In genomic region chr19:17340871-17341357, GRCh38 we compare ENCODE assay signal across 21 cellular contexts. TPM values are rescaled to one million over a fixed set of nuclear protein-coding genes. Genes with fewer than 3 reads are reported as not detected.
DNase-seq lines count a peak whose midpoint lies in the region; ATAC-seq, FAIRE-seq and TF ChIP-seq lines count a peak whose summit lies in the region.
"Had no signal": no experiment of that assay in that cellular context is flagged by ENCODE, and none has a peak within 500 bp of the region (broad histone marks: within the 10 kb centered on the region; RNA-seq: fewer than 3 reads in every experiment).

No MANE protein-coding gene starts in this region.

- WGBS in HUES64, result 62% methylated on average over 17 of the region's 17 CpGs
- 59 to 68% (median 67%) methylated on average over 16 to 17 of the region's 17 CpGs for WGBS in small intestine, 3 donors

- peak overlapping the region; percentile 28; the same call in 1 of the 2 replicates for H3K27ac ChIP-seq in HUES64 (ENCODE audit: low read depth, low read length)
- H3K27ac ChIP-seq in foreskin keratinocyte, result no peak overlapping the region
- H3K27ac ChIP-seq in small intestine (ENCODE audit: low read depth in 1 of 2, low read length in 1 of 2), result no peak overlapping the region
- H3K27ac ChIP-seq: breast epithelium, coronary artery, lower lobe of right lung, upper lobe of left lung had no signal

- H3K36me3 ChIP-seq in HUES64 (ENCODE audit: insufficient read depth, low read length) (peaks cover 13% of the 10 kb centered on the region; the same call in 1 of the 2 replicates), small intestine (ENCODE audit: control insufficient read depth in 2 of 2, insufficient read depth in 2 of 2, low read length in 2 of 2) (no peaks in the 10 kb centered on the region)
- H3K36me3 ChIP-seq: breast epithelium had no signal

- TF ChIP-seq CTCF in foreskin keratinocyte (conservative IDR thresholded peaks at IDR 0.05), result peak; percentile 3

- peak overlapping the region; percentile 30; the same call in 1 of the 2 replicates for H3K4me3 ChIP-seq in HUES64 (ENCODE audit: low read length)
- no peak overlapping the region for H3K4me3 ChIP-seq in small intestine (ENCODE audit: low read depth in 1 of 2, low read length in 2 of 2)
- H3K4me3 ChIP-seq: breast epithelium, coronary artery, lower lobe of right lung, upper lobe of left lung had no signal

- ATAC-seq in foreskin keratinocyte (no peak), sciatic nerve (no peak)
- ATAC-seq: lower lobe of right lung had no signal

- H3K27me3 ChIP-seq in HUES64 (ENCODE audit: insufficient read depth, low read length), result no peaks in the 10 kb centered on the region
- no peaks in the 10 kb centered on the region for H3K27me3 ChIP-seq in foreskin keratinocyte
- no peaks in the 10 kb centered on the region for H3K27me3 ChIP-seq in small intestine (ENCODE audit: control insufficient read depth in 2 of 2, insufficient read depth in 2 of 2, low read length in 2 of 2)
- H3K27me3 ChIP-seq: breast epithelium, upper lobe of left lung had no signal

- no peak overlapping the region for H3K9ac ChIP-seq in HUES64 (ENCODE audit: low read depth, low read length)
- H3K9ac ChIP-seq: SK-N-SH had no signal

- no peaks in the 10 kb centered on the region for H3K9me3 ChIP-seq in HUES64 (ENCODE audit: insufficient read depth, low read depth, low read length)
- H3K9me3 ChIP-seq in small intestine (ENCODE audit: control insufficient read depth, low read depth), result no peaks in the 10 kb centered on the region
- H3K9me3 ChIP-seq: breast epithelium, lower lobe of right lung, SK-N-SH, upper lobe of left lung had no signal

- FAIRE-seq in small intestine (lab: Jason Lieb, UNC), result no peak
- FAIRE-seq: endothelial cell of umbilical vein had no signal

- H3K4me1 ChIP-seq in HUES64 (ENCODE audit: insufficient read depth, low read length) (peaks cover 5% of the 10 kb centered on the region; the same call in 1 of the 2 replicates), foreskin keratinocyte (no peaks in the 10 kb centered on the region), small intestine (ENCODE audit: control insufficient read depth in 2 of 2, insufficient read depth in 1 of 2, low read depth in 1 of 2, low read length in 1 of 2) (peaks cover 3 to 7% of the 10 kb centered on the region in 2 donors)

- DNase-seq in foreskin keratinocyte (no peak), sciatic nerve (ENCODE audit: low spot score) (peak; percentile 63), H4 (ENCODE audit: low spot score) (no peak), small intestine (no peak)
- DNase-seq: activated B cell treated with CpG ODN at 0.5 μM for 24 hours; activated CD4-positive, alpha-beta memory T cell treated with anti-CD3 and anti-CD28 coated beads, Interleukin-2, amount 10 ng/mL, durations not matched to agents 7 days and 5 days; activated gamma-delta T cell; activated T-cell treated with anti-CD3 and anti-CD28 coated beads for 4 hours; CD8-positive, alpha-beta memory T cell; DMS79 treated with DMSO at 0.1 percent for 48 hours; HCEC 1CT; lower lobe of right lung; NCI-H1417; NCI-H510A treated with DMSO at 0.1 percent for 48 hours; SK-N-SH had no signal

- intact Hi-C loops in sciatic nerve (cut with DNase I), result no loop called here

RNA-seq across cellular contexts. Expression of gene GTPBP3, which starts 3.6 kb away (rescaled TPM):
- polyA plus RNA-seq in HUES64 (2013, experiment 1 of 2), result 27.5 TPM
- 24.0 TPM for polyA plus RNA-seq in HUES64 (2013, experiment 2 of 2)
- total RNA-seq in foreskin keratinocyte (14.9 and 18.7 TPM in 2 replicates), sciatic nerve (22.0 TPM)
- polyA plus RNA-seq in foreskin keratinocyte (14.3 and 16.6 TPM in 2 replicates), small intestine (10 to 100 TPM in 1 of 3 donors, 1 to 10 TPM in 2; 9.2 to 12.6 (median 9.2) TPM)
- 10.2 and 21.7 TPM in 2 replicates for total RNA-seq in H4 (2014; rRNA removed; shearing (Covaris generic))

RNA-seq across cellular contexts. Expression of gene ANO8, which starts 6.3 kb away (rescaled TPM):
- 10.3 TPM for polyA plus RNA-seq in HUES64 (2013, experiment 1 of 2)
- polyA plus RNA-seq in HUES64 (2013, experiment 2 of 2), result 12.1 TPM
- total RNA-seq in foreskin keratinocyte (2.1 and 2.9 TPM in 2 replicates), sciatic nerve (14.8 TPM)
- polyA plus RNA-seq in foreskin keratinocyte (1.2 and 1.4 TPM in 2 replicates), small intestine (1 to 10 TPM; 1.9 to 5.1 (median 4.1) TPM)
- 1.4 and 3.2 TPM in 2 replicates for total RNA-seq in H4 (2014; rRNA removed; shearing (Covaris generic))

RNA-seq across cellular contexts. Expression of gene DDA1, which starts 31.6 kb away (rescaled TPM):
- polyA plus RNA-seq in HUES64 (2013, experiment 1 of 2), result 50.7 TPM
- polyA plus RNA-seq in HUES64 (2013, experiment 2 of 2), result 48.0 TPM
- total RNA-seq in foreskin keratinocyte, result 54.7 and 59.1 TPM in 2 replicates
- polyA plus RNA-seq in foreskin keratinocyte, result 76.4 and 78.6 TPM in 2 replicates
- 29.4 TPM for total RNA-seq in sciatic nerve
- 20.0 and 34.3 TPM in 2 replicates for total RNA-seq in H4 (2014; rRNA removed; shearing (Covaris generic))
- polyA plus RNA-seq in small intestine, result 10 to 100 TPM; 48.6 to 57.5 (median 49.2) TPM

RNA-seq across cellular contexts. Expression of gene MRPL34, which starts 35.2 kb away (rescaled TPM):
- 68.6 TPM for polyA plus RNA-seq in HUES64 (2013, experiment 1 of 2)
- polyA plus RNA-seq in HUES64 (2013, experiment 2 of 2), result 78.5 TPM
- total RNA-seq in foreskin keratinocyte (38.8 and 43.6 TPM in 2 replicates), sciatic nerve (55.0 TPM)
- polyA plus RNA-seq in foreskin keratinocyte (99.8 and 114 TPM in 2 replicates), small intestine (100 to 1,000 TPM; 199 to 404 (median 356) TPM)
- total RNA-seq in H4 (2014; rRNA removed; shearing (Covaris generic)), result 48.0 and 76.2 TPM in 2 replicates

RNA-seq across cellular contexts. Expression of gene PLVAP, which starts 36.2 kb away (rescaled TPM):
- 0.80 TPM for polyA plus RNA-seq in HUES64 (2013, experiment 1 of 2)
- polyA plus RNA-seq in HUES64 (2013, experiment 2 of 2), result 0.57 TPM
- total RNA-seq in foreskin keratinocyte (not detected in 2 replicates), sciatic nerve (283 TPM)
- polyA plus RNA-seq in foreskin keratinocyte (not detected in 2 replicates), small intestine (100 to 1,000 TPM in 1 of 3 donors, 1 to 10 TPM in 2; 2.2 to 115 (median 4.3) TPM)
- not detected in 2 replicates for total RNA-seq in H4 (2014; rRNA removed; shearing (Covaris generic))
- total RNA-seq: activated CD4-positive, alpha-beta memory T cell treated with anti-CD3 and anti-CD28 coated beads, Interleukin-2, amount 10 ng/mL, durations not matched to agents 7 days and 5 days; CD8-positive, alpha-beta memory T cell; RPMI7951 had no signal
- polyA plus RNA-seq: CD8-positive, alpha-beta memory T cell; SK-N-SH had no signal
